Comparison of ENCODE assay signal across 8 cellular contexts in genomic region chr12:80837342-80837978, GRCh38.
DNase-seq lines count a peak whose midpoint lies in the region; ATAC-seq and TF ChIP-seq lines count a peak whose summit lies in the region.

No MANE protein-coding gene starts in this region.

- H3K4me3 ChIP-seq in SJCRH30 (no peak overlapping the region), retinal pigment epithelial cell (ENCODE audit: low read length) (no peak overlapping the region)

- H3K27ac Mint-ChIP-seq in Calu3 (ENCODE audit: unreplicated experiment), result no peak overlapping the region
- H3K27ac Mint-ChIP-seq in glutamatergic neuron (ENCODE audit: unreplicated experiment), result no peak overlapping the region

- peaks cover 29% of the 10 kb centered on the region for H3K36me3 ChIP-seq in SJCRH30

- no peaks in the 10 kb centered on the region for H3K9me3 ChIP-seq in SJCRH30 (replicated peaks)

- H3K27me3 Mint-ChIP-seq in Calu3 (ENCODE audit: unreplicated experiment) (no peaks in the 10 kb centered on the region), glutamatergic neuron (ENCODE audit: unreplicated experiment) (no peaks in the 10 kb centered on the region)

- TF ChIP-seq CTCF in Calu3 (IDR thresholded peaks at IDR 0.05; ENCODE audit: unreplicated experiment) (peak; percentile 64), glutamatergic neuron (IDR thresholded peaks at IDR 0.05; ENCODE audit: partially characterized antibody, unreplicated experiment) (peak; percentile 66), retinal pigment epithelial cell (conservative IDR thresholded peaks at IDR 0.05; ENCODE audit: low read depth, low read length) (peak; percentile 95)

- H3K27me3 ChIP-seq in SJCRH30, result no peaks in the 10 kb centered on the region

- no TSS peak for BruUV-seq in Calu3 (replicated peaks; lab: Mats Ljungman, UMichigan)

- H3K4me3 Mint-ChIP-seq in Calu3 (ENCODE audit: low read depth, unreplicated experiment) (no peak overlapping the region), glutamatergic neuron (ENCODE audit: unreplicated experiment) (no peak overlapping the region)

- CTCF ChIA-PET in Calu3 (lab: Charles Lee), result interaction anchor here (1.0 to 1.6 kb wide), 7 partner anchors 15 to 423 kb away, joined by 3 to 11 read pairs (median 4); no protein-coding TSS in a partner anchor

- H3K36me3 Mint-ChIP-seq in Calu3 (ENCODE audit: insufficient read depth, unreplicated experiment), result no peaks in the 10 kb centered on the region
- no peaks in the 10 kb centered on the region for H3K36me3 Mint-ChIP-seq in glutamatergic neuron (ENCODE audit: unreplicated experiment)

- H3K4me1 Mint-ChIP-seq in Calu3 (ENCODE audit: low read depth, unreplicated experiment) (no peaks in the 10 kb centered on the region), glutamatergic neuron (ENCODE audit: low read depth, unreplicated experiment) (peaks cover 21% of the 10 kb centered on the region)

- DNase-seq in Calu3 (peak; percentile 45), KBM-7 (peak; percentile 25), SJCRH30 (peak; percentile 11 to 57), glutamatergic neuron (peak; percentile 28), retinal pigment epithelial cell (ENCODE audit: low read depth) (peak; percentile 17), KG1 (lab: John Stamatoyannopoulos, UW) (no peak), CD1c-positive myeloid dendritic cell (ENCODE audit: extremely low spot score) (no peak)

- H3K27ac ChIP-seq in SJCRH30, result no peak overlapping the region

- in situ Hi-C loops in KBM-7 (cut with MboI; ENCODE audit: low pct_unique_long_range_greater_than_20kb, low sequenced_read_pairs), result no loop called here

- no peaks in the 10 kb centered on the region for H3K4me1 ChIP-seq in SJCRH30

- ATAC-seq in GM21576 (IDR thresholded peaks at IDR 0.05; ENCODE audit: unreplicated experiment), result peak; percentile 41

- intact Hi-C loops in Calu3 (cut with micrococcal nuclease; ENCODE audit: unreplicated experiment), result loop anchor here (1.0 to 5.0 kb wide), 3 partner anchors 109 to 421 kb away; no protein-coding TSS in a partner anchor

- peaks cover 3% of the 10 kb centered on the region for H3K9me3 Mint-ChIP-seq in Calu3 (ENCODE audit: low read depth, unreplicated experiment)
- no peaks in the 10 kb centered on the region for H3K9me3 Mint-ChIP-seq in glutamatergic neuron (ENCODE audit: unreplicated experiment)

Comparison
In these comparisons a context has a peak if more than half of its experiments do, and no peak if none do; other contexts are left out.
1. DNase-seq: peak in Calu3 (single experiment), KBM-7 (single experiment), SJCRH30 (2 of 2), glutamatergic neuron (single experiment) and retinal pigment epithelial cell (single experiment); none in KG1 (single experiment) and CD1c-positive myeloid dendritic cell (single experiment).
2. Peak in every context shown above with its lines, with median percentiles within 50 percentile points of each other: CTCF ChIP-seq.